Comparison of ENCODE assay signal across 25 cellular contexts in genomic region chr9:34322899-34323591, GRCh38.
"Had no signal": no experiment of that assay in that cellular context is flagged by ENCODE, and none has a peak within 500 bp of the region (broad histone marks: within the 10 kb centered on the region; RNA-seq: fewer than 3 reads in every experiment).

No MANE protein-coding gene starts in this region.

- H3K4me1 ChIP-seq: prostate gland had no signal

- H3K9me3 ChIP-seq: esophagus muscularis mucosa, left lung, lower lobe of right lung, neutrophil, ovary, prostate gland, tibial nerve had no signal

- DNase-seq: activated CD4-positive, alpha-beta T cell treated with anti-CD3 and anti-CD28 coated beads for 4 hours; activated CD4-positive, alpha-beta T cell treated with anti-CD3 and anti-CD28 coated beads, Interleukin-2, amount 50 U/mL, for 4 hours; activated effector memory CD4-positive, alpha-beta T cell treated with Interleukin-2 at 50 U/mL for 16 hours; activated naive CD4-positive, alpha-beta T cell treated with Interleukin-2 at 50 U/mL for 16 hours; activated T-cell treated with anti-CD3 and anti-CD28 coated beads for 4 hours; anterior cingulate cortex; dermis blood vessel endothelial cell; effector CD4-positive, alpha-beta T cell; left lung; lower lobe of right lung; mesenchymal stem cell; nephron progenitor cell; ovary; stimulated activated CD4-positive, alpha-beta T cell treated with anti-CD3 and anti-CD28 coated beads, Interleukin-2, amount 100 ng/mL, for 48 hours; stimulated activated naive CD4-positive, alpha-beta T cell treated with Interleukin-2 at 50 U/mL for 16 hours; T-helper 9 cell had no signal

- H3K27ac ChIP-seq: esophagus muscularis mucosa, left lung, lower lobe of right lung, neutrophil, ovary, prostate gland, tibial nerve, VCaP had no signal

- H3K36me3 ChIP-seq: esophagus muscularis mucosa, left lung, lower lobe of right lung, ovary, prostate gland, tibial nerve had no signal

- ATAC-seq: left lung, lower lobe of right lung had no signal

- H3K27me3 ChIP-seq: esophagus muscularis mucosa, left lung, neutrophil, ovary, tibial nerve had no signal

- H3K4me3 ChIP-seq: esophagus muscularis mucosa, left lung, lower lobe of right lung, ovary, prostate gland, tibial nerve had no signal

- FAIRE-seq: colon, frontal cortex, islet of Langerhans, TTC549 had no signal
